23 cellular contexts compared by ENCODE assay signal in genomic region chr1:110668523-110668922, GRCh38. TPM values are rescaled to one million over a fixed set of nuclear protein-coding genes. Genes with fewer than 3 reads are reported as not detected.
A peak's percentile ranks its signal among the peaks of the same experiment; 100 is the strongest.
DNase-seq lines count a peak whose midpoint lies in the region; ATAC-seq, FAIRE-seq and TF ChIP-seq lines count a peak whose summit lies in the region.
"Had no signal": no experiment of that assay in that cellular context is flagged by ENCODE, and none has a peak within 500 bp of the region (broad histone marks: within the 10 kb centered on the region; RNA-seq: fewer than 3 reads in every experiment).

No MANE protein-coding gene starts in this region.

- no peaks in the 10 kb centered on the region for H3K27me3 ChIP-seq in OCI-LY3 (ENCODE audit: low read depth, low read length)
- H3K27me3 ChIP-seq in GM12878 (replicated peaks in 1 of 2; ENCODE audit: control insufficient read depth in 2 of 2, insufficient read depth in 2 of 2, low read length in 1 of 2) = no peaks in the 10 kb centered on the region; a peak in 1 of 4 replicates
- H3K27me3 ChIP-seq: vagina had no signal

- H3K36me3 ChIP-seq in OCI-LY3 (replicated peaks; ENCODE audit: low read depth, low read length) (peaks cover 77% of the 10 kb centered on the region), GM12878 (ENCODE audit: control insufficient read depth in 2 of 2, insufficient read depth in 2 of 2, low read length in 1 of 2) (no peaks in the 10 kb centered on the region)
- H3K36me3 ChIP-seq: colonic mucosa, stomach, vagina had no signal

- peak overlapping the region; percentile 74 for H3K4me3 Mint-ChIP-seq in activated T-cell treated with anti-CD3 and anti-CD28 coated beads, Interleukin-2, amount 50 U/mL, for 4 hours
- no peak overlapping the region for H3K4me3 Mint-ChIP-seq in stimulated activated effector memory CD8-positive, alpha-beta T cell treated with anti-CD3 and anti-CD28 coated beads, Interleukin-12 subunit alpha, Interleukin-12 subunit beta, amount 100 ng/mL, for 72 hours
- H3K4me3 Mint-ChIP-seq: activated B cell treated with CpG ODN at 0.5 μM for 24 hours had no signal

- H3K9me3 Mint-ChIP-seq in activated T-cell treated with anti-CD3 and anti-CD28 coated beads, Interleukin-2, amount 50 U/mL, for 4 hours = no peaks in the 10 kb centered on the region
- H3K9me3 Mint-ChIP-seq in stimulated activated effector memory CD8-positive, alpha-beta T cell treated with anti-CD3 and anti-CD28 coated beads, Interleukin-12 subunit alpha, Interleukin-12 subunit beta, amount 100 ng/mL, for 72 hours = no peaks in the 10 kb centered on the region
- H3K9me3 Mint-ChIP-seq: activated B cell treated with CpG ODN at 0.5 μM for 24 hours had no signal

- BruUV-seq in GM12878 (replicated peaks; lab: Mats Ljungman, UMichigan) = no TSS peak

- H3K9ac ChIP-seq in OCI-LY3 (ENCODE audit: low read length) = peak overlapping the region; percentile 97
- H3K9ac ChIP-seq in GM12878 (ENCODE audit: control insufficient read depth, insufficient read depth, low read length) = no peak overlapping the region
- H3K9ac ChIP-seq: GM23248 had no signal

- RAD21 ChIA-PET in GM12878 (lab: Charles Lee; ENCODE audit: unreplicated experiment) = interaction anchor here (0.9 to 1.6 kb wide), 3 partner anchors 33 to 99 kb away, joined by 3 to 10 read pairs (median 3); no protein-coding TSS in a partner anchor

- 33% methylated on average over 4 of the region's 4 CpGs for WGBS in GM12878 (ENCODE audit: insufficient coverage, insufficient replicate concordance, low lambda C conversion rate, missing lambda C conversion rate)

- H3K4me1 Mint-ChIP-seq in activated T-cell treated with anti-CD3 and anti-CD28 coated beads, Interleukin-2, amount 50 U/mL, for 4 hours (ENCODE audit: low read depth) = peaks cover 40% of the 10 kb centered on the region
- peaks cover 13% of the 10 kb centered on the region for H3K4me1 Mint-ChIP-seq in stimulated activated effector memory CD8-positive, alpha-beta T cell treated with anti-CD3 and anti-CD28 coated beads, Interleukin-12 subunit alpha, Interleukin-12 subunit beta, amount 100 ng/mL, for 72 hours

- H3K9me3 ChIP-seq in OCI-LY3 (ENCODE audit: insufficient read depth, low read length) = no peaks in the 10 kb centered on the region
- H3K9me3 ChIP-seq in GM12878 (replicated peaks; ENCODE audit: control insufficient read depth, insufficient read depth, low read length) = no peaks in the 10 kb centered on the region; the same call in 2 of the 3 replicates
- H3K9me3 ChIP-seq: Caco-2, colonic mucosa, mucosa of descending colon, vagina had no signal

- H3K4me2 ChIP-seq in OCI-LY3 (ENCODE audit: low read length) (peak overlapping the region; percentile 93), GM12878 (ENCODE audit: control insufficient read depth, insufficient read depth) (no peak overlapping the region)

- TF ChIP-seq POLR2A in GM12878 (IDR thresholded peaks at IDR 0.05; ENCODE audit: low read depth, low read length) = no peak

- POLR2A ChIA-PET in GM12878 (lab: Charles Lee) = no interaction called here

- peaks cover 29% of the 10 kb centered on the region for H3K4me1 ChIP-seq in OCI-LY3 (ENCODE audit: low read length)
- H3K4me1 ChIP-seq in GM12878 (ENCODE audit: control insufficient read depth, insufficient read depth, low read length) = peaks cover 20% of the 10 kb centered on the region
- H3K4me1 ChIP-seq: Caco-2, colonic mucosa, vagina had no signal

- ATAC-seq in activated T-cell treated with anti-CD3 and anti-CD28 coated beads, Interleukin-2, amount 50 U/mL, for 4 hours = no peak
- ATAC-seq in GM12878 (no peak), GM19463 (IDR thresholded peaks at IDR 0.05; ENCODE audit: unreplicated experiment) (no peak), HG02840 (IDR thresholded peaks at IDR 0.05; ENCODE audit: low FRiP score, unreplicated experiment) (no peak)
- ATAC-seq in stimulated activated effector memory CD8-positive, alpha-beta T cell treated with anti-CD3 and anti-CD28 coated beads, Interleukin-12 subunit alpha, Interleukin-12 subunit beta, amount 100 ng/mL, for 72 hours = peak; percentile 6
- ATAC-seq: left cardiac atrium, right cardiac atrium had no signal

- in situ Hi-C loops in GM12878 (cut with MboI) = no loop called here

- peaks cover 5% of the 10 kb centered on the region for H3K36me3 Mint-ChIP-seq in activated T-cell treated with anti-CD3 and anti-CD28 coated beads, Interleukin-2, amount 50 U/mL, for 4 hours (ENCODE audit: insufficient read depth)
- H3K36me3 Mint-ChIP-seq in stimulated activated effector memory CD8-positive, alpha-beta T cell treated with anti-CD3 and anti-CD28 coated beads, Interleukin-12 subunit alpha, Interleukin-12 subunit beta, amount 100 ng/mL, for 72 hours = peaks cover 44% of the 10 kb centered on the region

- H3K27ac Mint-ChIP-seq in stimulated activated effector memory CD8-positive, alpha-beta T cell treated with anti-CD3 and anti-CD28 coated beads, Interleukin-12 subunit alpha, Interleukin-12 subunit beta, amount 100 ng/mL, for 72 hours = peak overlapping the region; percentile 94
- H3K27ac Mint-ChIP-seq: activated B cell treated with CpG ODN at 0.5 μM for 24 hours had no signal

- H3K79me2 ChIP-seq in OCI-LY3 (ENCODE audit: low read length) (peaks cover 99% of the 10 kb centered on the region), GM12878 (ENCODE audit: control insufficient read depth, insufficient read depth, low read length) (peaks cover 6% of the 10 kb centered on the region)

- H4K20me1 ChIP-seq in OCI-LY3 (ENCODE audit: insufficient read depth, low read length) = peaks cover 81% of the 10 kb centered on the region
- no peaks in the 10 kb centered on the region for H4K20me1 ChIP-seq in GM12878 (ENCODE audit: control insufficient read depth, insufficient read depth)

- no peaks in the 10 kb centered on the region for H3K27me3 Mint-ChIP-seq in activated T-cell treated with anti-CD3 and anti-CD28 coated beads, Interleukin-2, amount 50 U/mL, for 4 hours (ENCODE audit: low read depth)
- H3K27me3 Mint-ChIP-seq: activated B cell treated with CpG ODN at 0.5 μM for 24 hours had no signal

- no peak for TF ChIP-seq CTCF in OCI-LY3 (IDR thresholded peaks at IDR 0.05; ENCODE audit: low read depth, low read length)
- no peak for TF ChIP-seq CTCF in GM12878 (IDR thresholded peaks at IDR 0.05 in 2 of 3, conservative IDR thresholded peaks at IDR 0.05 in 1 of 3; ENCODE audit: control insufficient read depth in 2 of 3, extremely low read depth in 1 of 3, insufficient read depth in 1 of 3, low read depth in 3 of 3, low read length in 3 of 3)

- FAIRE-seq in GM12878 (lab: Jason Lieb, UNC) = no peak

- SMC1A ChIA-PET in GM12878 (lab: Charles Lee; ENCODE audit: uncharacterized antibody, unreplicated experiment) = interaction anchor here (0.6 to 1.9 kb wide), 5 partner anchors 9 to 209 kb away, joined by 3 to 9 read pairs (median 3); no protein-coding TSS in a partner anchor

- TF ChIP-seq EP300 in GM12878 (IDR thresholded peaks at IDR 0.05; ENCODE audit: borderline replicate concordance in 1 of 2, control insufficient read depth in 1 of 2, low read depth in 2 of 2, low read length in 2 of 2) = no peak

- H3K27ac ChIP-seq in OCI-LY3 (ENCODE audit: low read length) (peak overlapping the region; percentile 23), GM12878 (ENCODE audit: control insufficient read depth, insufficient read depth) (no peak overlapping the region)
- H3K27ac ChIP-seq: colonic mucosa, GM23248, stomach, vagina had no signal

- TF ChIP-seq RAD21 in GM12878 (IDR thresholded peaks at IDR 0.05; ENCODE audit: insufficient read depth, low read depth, low read length) = no peak

- DNase-seq in activated T-cell treated with anti-CD3 and anti-CD28 coated beads, Interleukin-2, amount 50 U/mL, for 4 hours = no peak
- no peak for DNase-seq in activated T-cell treated with anti-CD3 and anti-CD28 coated beads, Interleukin-2, amount 50 U/mL, for 1 hour
- DNase-seq in GM12878 (ENCODE audit: low read depth, low spot score) = no peak
- DNase-seq in stimulated activated effector memory CD8-positive, alpha-beta T cell treated with anti-CD3 and anti-CD28 coated beads, Interleukin-12 subunit alpha, Interleukin-12 subunit beta, amount 100 ng/mL, for 72 hours (ENCODE audit: low spot score in 2 of 2) = no peak
- no peak for DNase-seq in KG1 (lab: John Stamatoyannopoulos, UW)
- DNase-seq: ACHN, activated B cell treated with CpG ODN at 0.5 μM for 24 hours, aorta, Caco-2, colonic mucosa, GM23248, left cardiac atrium, mucosa of descending colon, NCI-H1092, NCI-H526, occipital lobe, OCI-M1, right cardiac atrium, stomach had no signal

- CTCF ChIA-PET in GM12878 (lab: Yijun Ruan, JAX) = interaction anchor here (0.8 to 2.1 kb wide), 3 partner anchors 32 to 99 kb away, joined by 3 to 8 read pairs (median 4); no protein-coding TSS in a partner anchor

- no peak overlapping the region for H2AFZ ChIP-seq in OCI-LY3 (ENCODE audit: low read depth, low read length)
- H2AFZ ChIP-seq in GM12878 (ENCODE audit: control insufficient read depth, low read depth, low read length) = no peak overlapping the region
- H2AFZ ChIP-seq: GM23248 had no signal

- intact Hi-C loops in GM12878 (cut with micrococcal nuclease; ENCODE audit: unreplicated experiment) = no loop called here

- peak overlapping the region; percentile 90 for H3K4me3 ChIP-seq in OCI-LY3 (ENCODE audit: low read length)
- no peak overlapping the region for H3K4me3 ChIP-seq in GM12878
- H3K4me3 ChIP-seq: colonic mucosa, GM23248, mucosa of descending colon, stomach, vagina had no signal

TF ChIP-seq in GM12878, 131 proteins besides CTCF, POLR2A, EP300 and RAD21:
- no peak for TF ChIP-seq STAT1 (conservative IDR thresholded peaks at IDR 0.05)
- TF ChIP-seq RUNX3 (IDR thresholded peaks at IDR 0.05; ENCODE audit: low read length) = peak; percentile 51; the same call in 1 of the 2 replicates
- no peak for TF ChIP-seq SIX5 (IDR thresholded peaks at IDR 0.05; ENCODE audit: low read depth, low read length, severe bottlenecking)
TF ChIP-seq in GM12878: peak in this region for 1.

RNA-seq across cellular contexts. Expression of gene KCNA3, which starts 6.2 kb away (rescaled TPM):
- 10 to 100 TPM; 23.8 to 32.3 (median 27.4) TPM for total RNA-seq in activated T-cell treated with anti-CD3 and anti-CD28 coated beads, Interleukin-2, amount 50 U/mL, for 4 hours
- total RNA-seq in GM12878 (2013; cell fraction: nucleolus; rRNA removed) = 5.5 and 5.9 TPM in 2 replicates
- total RNA-seq in GM12878 (2014; rRNA removed) (2.3 and 2.5 TPM in 2 replicates), GM12878 (2014; rRNA removed; fragmentation: Illumina TruSeq; extraction: Trizol) (1.7 TPM in 2 replicates), GM12878 (2021) (3.1 and 3.3 TPM in 2 replicates)
- polyA plus RNA-seq in GM12878 (2011; ENCODE audit: low read depth) = 0.89 TPM
- polyA plus RNA-seq in GM12878 (2011; rRNA removed) (0.30 and 0.53 TPM in 2 replicates), GM12878 (2014; fragmentation: Illumina TruSeq; extraction: Trizol) (1.4 and 1.7 TPM in 2 replicates), GM12878 (2014; fragmentation: Nextera tagmentation; extraction: Ambion mirVana) (under 1 TPM; 0.10 to 0.26 TPM), GM12878 (2014; rRNA removed) (1.6 and 1.9 TPM in 2 replicates), GM12878 (2016; fragmentation: Nextera tagmentation; extraction: Ambion mirVana) (1 to 10 TPM; 1.6 to 1.7 TPM)
- 0.45 and 0.46 TPM in 2 replicates for polyA plus RNA-seq in GM12878 (2011; cell fraction: cytosol; rRNA removed)
- polyA plus RNA-seq in GM12878 (2011; cell fraction: nucleus; rRNA removed) = 0.57 and 0.75 TPM in 2 replicates
- polyA plus RNA-seq in GM12878 (2012) = 1.0 and 1.6 TPM in 2 replicates
- polyA minus RNA-seq in GM12878 (2011; rRNA and poly(A)+ RNA removed) = 1.8 and 2.3 TPM in 2 replicates
- 0.83 TPM in 1 of 2 replicates, not detected in the other for polyA minus RNA-seq in GM12878 (2011; cell fraction: cytosol; rRNA and poly(A)+ RNA removed)
- 1.8 and 3.3 TPM in 2 replicates for polyA minus RNA-seq in GM12878 (2011; cell fraction: nucleus; rRNA and poly(A)+ RNA removed)
- total RNA-seq: Caco-2, GM23248 had no signal
- polyA plus RNA-seq: aorta, GM23248, stomach had no signal
